Comparison of ENCODE assay signal across 1 cellular context in the genomic region with DNA sequence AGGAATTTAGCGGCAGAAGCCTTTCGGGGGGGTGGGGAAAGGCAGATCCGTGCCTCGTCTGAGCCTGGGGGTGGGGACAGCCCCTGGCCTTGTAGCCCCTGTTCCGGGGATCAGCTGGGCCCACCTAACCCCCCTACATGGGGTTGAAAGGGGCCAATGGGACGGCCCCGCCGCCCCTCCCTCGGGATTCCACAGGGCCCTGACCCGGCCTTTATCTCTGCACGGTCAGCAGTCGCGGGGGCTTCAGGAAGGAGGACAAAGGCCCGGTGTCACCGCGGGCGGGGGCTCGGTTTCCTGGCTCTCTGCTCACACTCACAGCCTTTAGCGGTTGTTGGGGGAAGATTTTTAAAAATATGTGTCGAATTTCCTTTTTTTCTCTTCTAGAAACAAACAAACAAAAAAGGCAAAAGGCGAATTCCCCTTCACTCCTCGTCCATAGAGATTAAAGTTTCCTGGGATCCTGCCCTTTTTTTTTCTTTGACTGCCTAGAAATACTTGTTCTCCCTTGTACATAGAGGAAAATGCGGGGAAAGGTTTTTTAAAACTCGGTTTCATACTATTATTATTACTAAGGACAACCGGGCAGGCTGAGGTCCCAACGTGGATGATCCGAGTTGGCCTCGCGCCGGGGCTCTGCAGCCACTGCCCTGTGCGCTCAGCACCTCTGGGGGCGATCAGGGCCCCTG.
TF ChIP-seq lines count a peak whose summit lies in the region.

No MANE protein-coding gene starts in this region.

TF ChIP-seq in K562, 482 proteins besides CTCF, POLR2A, EP300 and RAD21:
- TF ChIP-seq, protein P1, sequence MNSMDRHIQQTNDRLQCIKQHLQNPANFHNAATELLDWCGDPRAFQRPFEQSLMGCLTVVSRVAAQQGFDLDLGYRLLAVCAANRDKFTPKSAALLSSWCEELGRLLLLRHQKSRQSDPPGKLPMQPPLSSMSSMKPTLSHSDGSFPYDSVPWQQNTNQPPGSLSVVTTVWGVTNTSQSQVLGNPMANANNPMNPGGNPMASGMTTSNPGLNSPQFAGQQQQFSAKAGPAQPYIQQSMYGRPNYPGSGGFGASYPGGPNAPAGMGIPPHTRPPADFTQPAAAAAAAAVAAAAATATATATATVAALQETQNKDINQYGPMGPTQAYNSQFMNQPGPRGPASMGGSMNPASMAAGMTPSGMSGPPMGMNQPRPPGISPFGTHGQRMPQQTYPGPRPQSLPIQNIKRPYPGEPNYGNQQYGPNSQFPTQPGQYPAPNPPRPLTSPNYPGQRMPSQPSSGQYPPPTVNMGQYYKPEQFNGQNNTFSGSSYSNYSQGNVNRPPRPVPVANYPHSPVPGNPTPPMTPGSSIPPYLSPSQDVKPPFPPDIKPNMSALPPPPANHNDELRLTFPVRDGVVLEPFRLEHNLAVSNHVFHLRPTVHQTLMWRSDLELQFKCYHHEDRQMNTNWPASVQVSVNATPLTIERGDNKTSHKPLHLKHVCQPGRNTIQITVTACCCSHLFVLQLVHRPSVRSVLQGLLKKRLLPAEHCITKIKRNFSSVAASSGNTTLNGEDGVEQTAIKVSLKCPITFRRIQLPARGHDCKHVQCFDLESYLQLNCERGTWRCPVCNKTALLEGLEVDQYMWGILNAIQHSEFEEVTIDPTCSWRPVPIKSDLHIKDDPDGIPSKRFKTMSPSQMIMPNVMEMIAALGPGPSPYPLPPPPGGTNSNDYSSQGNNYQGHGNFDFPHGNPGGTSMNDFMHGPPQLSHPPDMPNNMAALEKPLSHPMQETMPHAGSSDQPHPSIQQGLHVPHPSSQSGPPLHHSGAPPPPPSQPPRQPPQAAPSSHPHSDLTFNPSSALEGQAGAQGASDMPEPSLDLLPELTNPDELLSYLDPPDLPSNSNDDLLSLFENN (IDR thresholded peaks at IDR 0.05; ENCODE audit: low read depth in 2 of 2, low read length in 2 of 2): no peak
- peak; percentile 38; the same call in 1 of the 2 replicates for TF ChIP-seq ZBTB7A (IDR thresholded peaks at IDR 0.05; ENCODE audit: borderline replicate concordance, control insufficient read depth, low read depth, low read length)
- TF ChIP-seq SAFB (IDR thresholded peaks at IDR 0.05; ENCODE audit: borderline replicate concordance, low read depth, low read length): no peak
- TF ChIP-seq NEUROD1 (IDR thresholded peaks at IDR 0.05; ENCODE audit: borderline replicate concordance, low read depth, low read length, partially characterized antibody): no peak
TF ChIP-seq in K562: peak in this region for 1.
